18 cellular contexts compared by ENCODE assay signal in the genomic region with DNA sequence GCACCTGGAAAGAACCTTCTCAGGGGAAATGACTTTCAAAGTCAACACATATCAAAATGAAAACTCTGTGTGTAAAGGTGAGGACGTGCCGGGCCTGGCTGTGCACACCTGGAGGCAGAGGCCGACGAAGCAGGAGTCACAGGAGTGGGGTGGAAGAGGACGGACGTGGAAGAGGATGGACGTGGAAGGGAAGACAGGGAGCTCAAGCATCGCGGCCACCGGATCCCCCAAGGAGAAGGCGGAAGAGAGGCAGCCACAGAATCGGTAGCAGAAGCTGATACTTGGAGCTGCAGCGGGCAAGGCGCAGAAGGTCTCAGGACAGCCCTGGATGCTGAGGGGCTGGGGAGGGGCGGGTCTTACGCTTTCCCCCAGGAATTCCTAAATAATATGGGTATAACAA.
DNase-seq lines count a peak whose midpoint lies in the region; ATAC-seq and TF ChIP-seq lines count a peak whose summit lies in the region.
"Had no signal": no experiment of that assay in that cellular context is flagged by ENCODE, and none has a peak within 500 bp of the region (broad histone marks: within the 10 kb centered on the region; RNA-seq: fewer than 3 reads in every experiment).

No MANE protein-coding gene starts in this region.

- TF ChIP-seq CTCF in H9 (conservative IDR thresholded peaks at IDR 0.05) (no peak), WERI-Rb-1 (IDR thresholded peaks at IDR 0.05; ENCODE audit: low read depth, low read length) (no peak), prostate gland (IDR thresholded peaks at IDR 0.05) (no peak)

- H3K9ac ChIP-seq in BLaER1 treated with 17β-estradiol and CSF1 and Interleukin-3, amounts not matched to agents 10 nM and 100 nM = peak overlapping the region in 3 of 11 experiments; percentile 0 to 41 (median 1); a peak in 2 of 22 replicates
- H3K9ac ChIP-seq in H9 (ENCODE audit: extremely low read depth, insufficient read length, low read length) = no peak overlapping the region

- H2AK5ac ChIP-seq in H9 (ENCODE audit: insufficient read length, low read length) = no peak overlapping the region

- no peak overlapping the region for H3K4ac ChIP-seq in H9 (ENCODE audit: low read depth, low read length)

- no peak overlapping the region for H2BK5ac ChIP-seq in H9 (ENCODE audit: insufficient read length, low read length)

- H3K4me2 ChIP-seq in BLaER1 treated with 17β-estradiol and CSF1 and Interleukin-3, amounts not matched to agents 10 nM and 100 nM = peak overlapping the region; percentile 49 to 88 (median 83)
- H3K4me2 ChIP-seq in H9 (ENCODE audit: insufficient read depth, insufficient read length, low read length) = no peak overlapping the region

- H2BK15ac ChIP-seq in H9 (ENCODE audit: low read depth, low read length) = no peak overlapping the region

- H3K14ac ChIP-seq in H9 (ENCODE audit: insufficient read depth, low read length) = no peak overlapping the region

- H2BK12ac ChIP-seq in H9 (ENCODE audit: insufficient read length, low read depth, low read length) = no peak overlapping the region

- H3K23me2 ChIP-seq in H9 (ENCODE audit: insufficient read length, low read depth, low read length, poor library complexity, severe bottlenecking) = no peaks in the 10 kb centered on the region

- no peak overlapping the region for H3K27ac Mint-ChIP-seq in H9
- no peak overlapping the region for H3K27ac Mint-ChIP-seq in stimulated activated memory B cell treated with anti-CD40 and anti-IgM and Interleukin-4, amounts not matched to agents 10 μg/mL and 1 μg/mL and 100 μg/mL, for 72 hours
- H3K27ac Mint-ChIP-seq: CD8-positive, alpha-beta T cell had no signal

- DNase-seq in H9 (peak; percentile 20), left lobe of liver (ENCODE audit: low spot score) (peak; percentile 27), WERI-Rb-1 (no peak), prostate gland (ENCODE audit: low spot score) (no peak)
- DNase-seq: activated CD4-positive, alpha-beta T cell treated with anti-CD3 and anti-CD28 coated beads, Interleukin-2, amount 50 U/mL, for 1 hour; activated naive CD4-positive, alpha-beta T cell treated with anti-CD3 and anti-CD28 coated beads, Interleukin-2, amount 50 U/mL, for 16 hours; activated T-cell treated with anti-CD3 and anti-CD28 coated beads for 4 hours; DMS53; glutamatergic neuron; NCI-H1694; NCI-H748 treated with DMSO at 0.1 percent for 48 hours; SIG-M5 had no signal

- H2BK20ac ChIP-seq in H9 (ENCODE audit: low read depth, low read length, poor library complexity, severe bottlenecking) = no peak overlapping the region

- H3K4me1 ChIP-seq in BLaER1 treated with 17β-estradiol and CSF1 and Interleukin-3, amounts not matched to agents 10 nM and 100 nM = peaks cover 0 to 52% (median 28%) of the 10 kb centered on the region in 10 experiments; a peak in 15 of 20 replicates
- no peaks in the 10 kb centered on the region for H3K4me1 ChIP-seq in H9 (ENCODE audit: insufficient read depth, low read length)
- H3K4me1 ChIP-seq in prostate gland (replicated peaks) = no peaks in the 10 kb centered on the region

- no peak for TF ChIP-seq POLR2A in prostate gland (IDR thresholded peaks at IDR 0.05)

- no peaks in the 10 kb centered on the region for H3K79me2 ChIP-seq in H9 (ENCODE audit: insufficient read depth, low read length)

- H3K79me1 ChIP-seq in H9 (ENCODE audit: insufficient read depth, low read depth, low read length, poor library complexity, severe bottlenecking) = no peaks in the 10 kb centered on the region

- no peak overlapping the region for H4K91ac ChIP-seq in H9 (ENCODE audit: insufficient read length, low read depth, low read length)

- H3K18ac ChIP-seq in H9 (ENCODE audit: insufficient read length, low read depth, low read length) = no peak overlapping the region

- no peaks in the 10 kb centered on the region for H3K36me3 Mint-ChIP-seq in H9 (ENCODE audit: insufficient read depth in 1 of 3, low read depth in 3 of 3)
- no peaks in the 10 kb centered on the region for H3K36me3 Mint-ChIP-seq in stimulated activated memory B cell treated with anti-CD40 and anti-IgM and Interleukin-4, amounts not matched to agents 10 μg/mL and 1 μg/mL and 100 μg/mL, for 72 hours
- H3K36me3 Mint-ChIP-seq: CD8-positive, alpha-beta T cell had no signal

- H3K4me3 Mint-ChIP-seq in H9 = no peak overlapping the region; a peak in 1 of 5 replicates
- no peak overlapping the region for H3K4me3 Mint-ChIP-seq in stimulated activated memory B cell treated with anti-CD40 and anti-IgM and Interleukin-4, amounts not matched to agents 10 μg/mL and 1 μg/mL and 100 μg/mL, for 72 hours
- H3K4me3 Mint-ChIP-seq: CD8-positive, alpha-beta T cell had no signal

- no peaks in the 10 kb centered on the region; a peak in 2 of 4 replicates for H3K4me1 Mint-ChIP-seq in H9
- no peaks in the 10 kb centered on the region for H3K4me1 Mint-ChIP-seq in stimulated activated memory B cell treated with anti-CD40 and anti-IgM and Interleukin-4, amounts not matched to agents 10 μg/mL and 1 μg/mL and 100 μg/mL, for 72 hours

- H3K27me3 ChIP-seq in BLaER1 treated with 17β-estradiol and CSF1 and Interleukin-3, amounts not matched to agents 10 nM and 100 nM = peaks cover 15 to 58% (median 29%) of the 10 kb centered on the region in 11 experiments; a peak in 21 of 22 replicates
- H3K27me3 ChIP-seq in H9 (ENCODE audit: insufficient read depth, low read length) (no peaks in the 10 kb centered on the region; the same call in 1 of the 2 replicates), WERI-Rb-1 (ENCODE audit: insufficient read depth, low read depth, severe bottlenecking) (no peaks in the 10 kb centered on the region), prostate gland (replicated peaks; ENCODE audit: insufficient read depth) (peaks cover 10% of the 10 kb centered on the region)

- H3K27me3 Mint-ChIP-seq in H9 (ENCODE audit: low read depth) = peaks cover 9% of the 10 kb centered on the region
- peaks cover 63% of the 10 kb centered on the region for H3K27me3 Mint-ChIP-seq in stimulated activated memory B cell treated with anti-CD40 and anti-IgM and Interleukin-4, amounts not matched to agents 10 μg/mL and 1 μg/mL and 100 μg/mL, for 72 hours

- H3T11ph ChIP-seq in H9 (ENCODE audit: low read length) = no peak overlapping the region

- no peak overlapping the region for H3K23ac ChIP-seq in H9 (ENCODE audit: insufficient read length, low read depth, low read length)

- H4K8ac ChIP-seq in H9 (replicated peaks; ENCODE audit: insufficient read length, low read depth, low read length) = no peak overlapping the region

- no CpG with 5 or more reads among the region's 16 CpGs for WGBS in H9 (ENCODE audit: extremely low coverage, insufficient read length, low lambda C conversion rate)
- 80% methylated on average over 16 of the region's 16 CpGs for WGBS in prostate gland

- no peak overlapping the region for H3K4me3 ChIP-seq in BLaER1 treated with 17β-estradiol and CSF1 and Interleukin-3, amounts not matched to agents 10 nM and 100 nM
- H3K4me3 ChIP-seq in WERI-Rb-1 (ENCODE audit: low read depth, low read length) (no peak overlapping the region), prostate gland (no peak overlapping the region)
- H3K4me3 ChIP-seq: GM12878 had no signal

- H3K9me3 ChIP-seq in BLaER1 treated with 17β-estradiol and CSF1 and Interleukin-3, amounts not matched to agents 10 nM and 100 nM (replicated peaks in 1 of 11) = no peaks in the 10 kb centered on the region
- H3K9me3 ChIP-seq in H9 (ENCODE audit: control insufficient read depth, low read depth, low read length) (no peaks in the 10 kb centered on the region), WERI-Rb-1 (ENCODE audit: severe bottlenecking) (no peaks in the 10 kb centered on the region), prostate gland (no peaks in the 10 kb centered on the region)

- no peak overlapping the region; a peak in 1 of 22 replicates for H3K27ac ChIP-seq in BLaER1 treated with 17β-estradiol and CSF1 and Interleukin-3, amounts not matched to agents 10 nM and 100 nM
- H3K27ac ChIP-seq in H9 (ENCODE audit: insufficient read length, low read depth, low read length) = no peak overlapping the region
- H3K27ac ChIP-seq in WERI-Rb-1 = no peak overlapping the region
- no peak overlapping the region for H3K27ac ChIP-seq in prostate gland

- H3K9me3 Mint-ChIP-seq in H9 = no peaks in the 10 kb centered on the region; a peak in 1 of 5 replicates
- H3K9me3 Mint-ChIP-seq in stimulated activated memory B cell treated with anti-CD40 and anti-IgM and Interleukin-4, amounts not matched to agents 10 μg/mL and 1 μg/mL and 100 μg/mL, for 72 hours = no peaks in the 10 kb centered on the region
- H3K9me3 Mint-ChIP-seq: CD8-positive, alpha-beta T cell had no signal

- no peak overlapping the region for H3K56ac ChIP-seq in H9 (ENCODE audit: insufficient read length, low read depth, low read length)

- H3K36me3 ChIP-seq in BLaER1 treated with 17β-estradiol and CSF1 and Interleukin-3, amounts not matched to agents 10 nM and 100 nM = no peaks in the 10 kb centered on the region
- H3K36me3 ChIP-seq in WERI-Rb-1 (no peaks in the 10 kb centered on the region), prostate gland (no peaks in the 10 kb centered on the region)

- H4K5ac ChIP-seq in H9 (ENCODE audit: insufficient read length, low read depth, low read length) = no peak overlapping the region

- no peak overlapping the region for H2AFZ ChIP-seq in H9 (ENCODE audit: low read length)

- H4K20me1 ChIP-seq in BLaER1 treated with 17β-estradiol and CSF1 and Interleukin-3, amounts not matched to agents 10 nM and 100 nM = peaks cover 0 to 34% (median 15%) of the 10 kb centered on the region in 11 experiments; a peak in 12 of 22 replicates
- no peaks in the 10 kb centered on the region for H4K20me1 ChIP-seq in H9 (ENCODE audit: control insufficient read depth, insufficient read depth, insufficient read length)

- H2BK120ac ChIP-seq in H9 (ENCODE audit: low read depth, low read length, poor library complexity, severe bottlenecking) = no peak overlapping the region

- ATAC-seq in left lobe of liver (no peak), esophagus mucosa (no peak)
- ATAC-seq in stimulated activated memory B cell treated with anti-CD40 and anti-IgM and Interleukin-4, amounts not matched to agents 10 μg/mL and 1 μg/mL and 100 μg/mL, for 72 hours = peak; percentile 14
- ATAC-seq: CD8-positive, alpha-beta T cell; GM12878; left colon had no signal

- intact Hi-C loops in prostate gland (cut with DNase I) = loop anchor here (5.0 kb wide), 1 partner anchor 731 kb away; no protein-coding TSS in a partner anchor

Comparison
In these comparisons a context has a peak if more than half of its experiments do, and no peak if none do; other contexts are left out.
1. DNase-seq: peak in H9 (single experiment) and left lobe of liver (single experiment); none in WERI-Rb-1 (single experiment) and prostate gland (single experiment).